ENCODE assay signal across 8 cellular contexts in genomic region chr15:85343443-85343842, GRCh38. TPM values are rescaled to one million over a fixed set of nuclear protein-coding genes. Genes with fewer than 3 reads are reported as not detected.
A peak's percentile ranks its signal among the peaks of the same experiment; 100 is the strongest.
DNase-seq lines count a peak whose midpoint lies in the region; ATAC-seq, FAIRE-seq and TF ChIP-seq lines count a peak whose summit lies in the region.
"Not testable (repeated sequence)": the region's sequence is repeated elsewhere in the genome, so short reads cannot be mapped to it uniquely, and the experiment has no call there.

No MANE protein-coding gene starts in this region.

- not testable (repeated sequence) for H3K36me3 ChIP-seq in Panc1 (ENCODE audit: control insufficient read depth, insufficient read depth, low read length); adrenal gland (replicated peaks in 1 of 2); left ventricle myocardium inferior; vagina

- H3K27ac ChIP-seq in Panc1 (ENCODE audit: low read length): peak overlapping the region; percentile 86
- peak overlapping the region in 3 of 5 donors; percentile 47 to 63 (median 47) for H3K27ac ChIP-seq in adrenal gland
- peak overlapping the region; percentile 88 for H3K27ac ChIP-seq in left ventricle myocardium inferior (replicated peaks)
- peak overlapping the region; percentile 70 for H3K27ac ChIP-seq in vagina

- H3K4me1 ChIP-seq in Panc1 (ENCODE audit: control insufficient read depth, insufficient read depth, low read length) (peaks cover 24% of the 10 kb centered on the region), adrenal gland (replicated peaks in 1 of 2) (peaks cover 8 to 10% of the 10 kb centered on the region in 2 donors), left ventricle myocardium inferior (peaks cover 50% of the 10 kb centered on the region), vagina (peaks cover 19% of the 10 kb centered on the region)

- H3K9me3 Mint-ChIP-seq in endothelial cell (ENCODE audit: unreplicated experiment); osteocyte (ENCODE audit: unreplicated experiment): not testable (repeated sequence)

- H3K4me3 Mint-ChIP-seq in endothelial cell (ENCODE audit: unreplicated experiment); osteocyte (ENCODE audit: unreplicated experiment): not testable (repeated sequence)

- not testable (repeated sequence) for BruUV-seq in Panc1 (replicated peaks; lab: Mats Ljungman, UMichigan)

- intact Hi-C loops in Panc1 (cut with micrococcal nuclease; ENCODE audit: unreplicated experiment); adrenal gland (cut with DNase I); left ventricle myocardium inferior (cut with micrococcal nuclease); vagina (cut with DNase I): not testable (repeated sequence)

- peak in 1 of 2 donors; percentile 16 for TF ChIP-seq POLR2A in adrenal gland (IDR thresholded peaks at IDR 0.05)
- TF ChIP-seq POLR2A in vagina (IDR thresholded peaks at IDR 0.05): not testable (repeated sequence)

- peak; percentile 40 for FAIRE-seq in HTR-8/SVneo (lab: Jason Lieb, UNC)

- H3K4me1 Mint-ChIP-seq in endothelial cell (ENCODE audit: unreplicated experiment) (peaks cover 29% of the 10 kb centered on the region), osteocyte (ENCODE audit: unreplicated experiment) (peaks cover 39% of the 10 kb centered on the region)

- H3K27me3 ChIP-seq in Panc1 (ENCODE audit: control insufficient read depth, insufficient read depth, low read length); adrenal gland; left ventricle myocardium inferior (ENCODE audit: low read depth); vagina: not testable (repeated sequence)

- TF ChIP-seq CTCF in Panc1 (IDR thresholded peaks at IDR 0.05); adrenal gland (IDR thresholded peaks at IDR 0.05); endothelial cell (IDR thresholded peaks at IDR 0.05; ENCODE audit: unreplicated experiment); left ventricle myocardium inferior (IDR thresholded peaks at IDR 0.05; ENCODE audit: borderline replicate concordance); osteocyte (IDR thresholded peaks at IDR 0.05); vagina (IDR thresholded peaks at IDR 0.05): not testable (repeated sequence)

- peak; percentile 97 for DNase-seq in EH (ENCODE audit: low read depth)
- DNase-seq in HTR-8/SVneo (ENCODE audit: insufficient read length, low spot score); adrenal gland; endothelial cell (ENCODE audit: low spot score); left ventricle myocardium inferior; osteocyte (ENCODE audit: extremely low spot score, unreplicated experiment); vagina (ENCODE audit: extremely low spot score in 2 of 2): not testable (repeated sequence)
- DNase-seq in Panc1 (ENCODE audit: low read depth, low spot score): peak; percentile 95

- POLR2A ChIA-PET in Panc1 (lab: Charles Lee): not testable (repeated sequence)

- not testable (repeated sequence) for H3K27me3 Mint-ChIP-seq in endothelial cell (ENCODE audit: unreplicated experiment); osteocyte (ENCODE audit: unreplicated experiment)

- peak overlapping the region; percentile 59 for H3K27ac Mint-ChIP-seq in endothelial cell (ENCODE audit: unreplicated experiment)
- peak overlapping the region; percentile 82 for H3K27ac Mint-ChIP-seq in osteocyte (ENCODE audit: unreplicated experiment)

- H3K4me3 ChIP-seq in Panc1 (ENCODE audit: low read depth in 2 of 2, low read length in 2 of 2): peak overlapping the region; percentile 1 to 24; a peak in 1 of 4 replicates
- H3K4me3 ChIP-seq in adrenal gland, left ventricle myocardium inferior, vagina: not testable (repeated sequence)

- ATAC-seq in Panc1: peak; percentile 75

- in situ Hi-C loops in Panc1 (cut with HindIII; ENCODE audit: low pct_unique_long_range_greater_than_20kb, low sequenced_read_pairs): not testable (repeated sequence)

- CTCF ChIA-PET in Panc1 (lab: Charles Lee): not testable (repeated sequence)

- not testable (repeated sequence) for H3K9me3 ChIP-seq in Panc1 (ENCODE audit: control insufficient read depth, insufficient read depth, low read depth, low read length); adrenal gland (replicated peaks in 1 of 3); left ventricle myocardium inferior (replicated peaks); vagina

- not testable (repeated sequence) for H3K36me3 Mint-ChIP-seq in endothelial cell (ENCODE audit: low read depth, unreplicated experiment); osteocyte (ENCODE audit: unreplicated experiment)

- WGBS in adrenal gland, 4 donors: 34 to 45% (median 37%) methylated on average over 5 of the region's 5 CpGs

RNA-seq across cellular contexts. Expression of gene AKAP13, which starts 37.0 kb away (rescaled TPM):
- total RNA-seq in Panc1 (2021; ENCODE audit: unreplicated experiment) (94.2 TPM), adrenal gland (100 to 1,000 TPM in 4 of 8 donors, 10 to 100 TPM in 4; 69.3 to 144 (median 108) TPM), endothelial cell (ENCODE audit: unreplicated experiment) (249 TPM), left ventricle myocardium inferior (331 TPM), osteocyte (146 and 161 TPM in 2 replicates), vagina (177 TPM)
- polyA plus RNA-seq in Panc1 (2012; ENCODE audit: insufficient read length): 45.1 TPM
- 10 to 100 TPM; 42.7 to 83.6 (median 63.0) TPM for polyA plus RNA-seq in adrenal gland
